Comparison of ENCODE assay signal across 12 cellular contexts in the genomic region with DNA sequence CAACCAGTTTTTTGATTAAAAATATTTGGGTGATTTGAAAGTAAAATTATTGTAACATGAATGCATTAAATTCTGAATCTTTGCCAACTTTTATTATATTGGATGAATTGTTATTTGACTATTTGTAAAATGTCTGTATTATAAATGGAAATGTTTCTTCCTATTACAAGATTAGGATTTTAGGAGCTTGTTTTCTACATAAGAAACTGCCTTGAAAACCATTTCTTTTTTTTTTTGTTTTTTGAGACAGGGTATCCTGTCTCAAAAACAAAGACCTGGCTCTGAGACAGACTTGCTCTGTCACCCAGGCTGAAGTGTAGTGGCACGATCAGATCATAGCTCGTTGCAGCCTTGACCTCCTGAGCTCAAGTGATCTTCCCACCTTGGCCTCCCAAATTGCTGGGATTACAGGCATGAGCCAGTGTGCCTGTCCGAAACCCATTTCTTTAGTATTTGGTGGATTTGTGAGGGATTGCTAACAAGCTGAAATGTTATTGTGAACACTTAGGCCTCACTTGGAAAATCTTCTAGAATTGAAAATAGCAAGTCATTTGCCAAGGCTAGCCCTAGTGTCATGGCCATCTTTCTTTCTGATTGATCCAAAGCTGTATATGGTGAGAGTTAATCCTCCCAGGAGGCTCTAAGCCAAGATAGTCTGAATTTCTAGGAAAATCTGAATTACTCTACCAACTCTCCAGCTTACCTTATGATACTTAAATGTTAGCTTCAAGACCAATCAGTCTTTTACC.
DNase-seq lines count a peak whose midpoint lies in the region; ATAC-seq and TF ChIP-seq lines count a peak whose summit lies in the region.
"Had no signal": no experiment of that assay in that cellular context is flagged by ENCODE, and none has a peak within 500 bp of the region (broad histone marks: within the 10 kb centered on the region; RNA-seq: fewer than 3 reads in every experiment).

No MANE protein-coding gene starts in this region.

- no peak overlapping the region for H3K4me3 Mint-ChIP-seq in MCF 10A (ENCODE audit: unreplicated experiment)
- H3K4me3 Mint-ChIP-seq: activated CD4-positive, alpha-beta T cell treated with anti-CD3 and anti-CD28 coated beads for 36 hours; activated naive CD4-positive, alpha-beta T cell treated with anti-CD3 and anti-CD28 coated beads for 36 hours had no signal

- no peak for DNase-seq in MCF 10A (ENCODE audit: unreplicated experiment)
- no peak for DNase-seq in lung (ENCODE audit: low spot score)
- DNase-seq in AG08396 (ENCODE audit: low spot score): no peak
- no peak for DNase-seq in cerebellar cortex (ENCODE audit: low spot score)
- DNase-seq in D341Med (ENCODE audit: low spot score): no peak
- DNase-seq: effector CD4-positive, alpha-beta T cell; NCI-H2171 treated with DMSO at 0.1 percent for 48 hours had no signal

- WGBS in HUES64: 60% methylated on average over 3 of the region's 3 CpGs
- WGBS in lung, 2 donors: 68 to 76% methylated on average over 3 of the region's 3 CpGs

- CTCF ChIA-PET in MCF 10A (lab: Yijun Ruan, JAX): interaction anchor here (0.6 to 1.4 kb wide), 15 partner anchors 8 to 192 kb away, joined by 3 to 10 read pairs (median 3); partner anchors contain the start of gene FNDC3B

- no peak for TF ChIP-seq CTCF in MCF 10A (IDR thresholded peaks at IDR 0.05; ENCODE audit: unreplicated experiment)
- no peak for TF ChIP-seq CTCF in lung (IDR thresholded peaks at IDR 0.05; ENCODE audit: control extremely low read depth, extremely low read depth)

- H3K9me3 ChIP-seq in HUES64 (ENCODE audit: insufficient read depth, low read depth, low read length): no peaks in the 10 kb centered on the region
- no peaks in the 10 kb centered on the region for H3K9me3 ChIP-seq in lung (ENCODE audit: control insufficient read depth in 2 of 2, insufficient read depth in 1 of 2, low read length in 1 of 2)
- no peaks in the 10 kb centered on the region for H3K9me3 ChIP-seq in stomach smooth muscle (ENCODE audit: control insufficient read depth in 2 of 2, low read length in 2 of 2)

- peak overlapping the region; percentile 27; the same call in 1 of the 2 replicates for H3K9ac ChIP-seq in HUES64 (ENCODE audit: low read depth, low read length)
- peak overlapping the region in 1 of 2 donors; percentile 2 for H3K9ac ChIP-seq in stomach smooth muscle (ENCODE audit: low read length in 2 of 2)

- no TSS peak for BruUV-seq in MCF 10A (replicated peaks; lab: Mats Ljungman, UMichigan)

- H3K27ac ChIP-seq in HUES64 (ENCODE audit: low read depth, low read length) (peak overlapping the region; percentile 70), lung (ENCODE audit: low read depth in 1 of 2, low read length in 1 of 2) (peak overlapping the region; percentile 5 to 55), stomach smooth muscle (ENCODE audit: low read length) (peak overlapping the region; percentile 13)

- no peak for ATAC-seq in lung (ENCODE audit: insufficient read depth, low FRiP score)
- ATAC-seq in HG02938 (IDR thresholded peaks at IDR 0.05; ENCODE audit: unreplicated experiment): no peak

- no peaks in the 10 kb centered on the region for H3K27me3 Mint-ChIP-seq in MCF 10A (ENCODE audit: insufficient read depth, unreplicated experiment)
- H3K27me3 Mint-ChIP-seq: activated CD4-positive, alpha-beta T cell treated with anti-CD3 and anti-CD28 coated beads for 36 hours had no signal

- 0 out of 2 replicates have a peak, but pooled peaks cover 2% of the 10 kb centered on the region for H3K36me3 ChIP-seq in HUES64 (ENCODE audit: insufficient read depth, low read length)
- H3K36me3 ChIP-seq in lung (ENCODE audit: control insufficient read depth in 2 of 2, insufficient read depth in 2 of 2, low read length in 2 of 2): peaks cover 0 to 6% of the 10 kb centered on the region in 2 donors
- no peaks in the 10 kb centered on the region for H3K36me3 ChIP-seq in stomach smooth muscle (ENCODE audit: control insufficient read depth in 2 of 2, insufficient read depth in 2 of 2, low read length in 2 of 2)

- H3K27me3 ChIP-seq in HUES64 (ENCODE audit: insufficient read depth, low read length): no peaks in the 10 kb centered on the region
- no peaks in the 10 kb centered on the region for H3K27me3 ChIP-seq in lung (ENCODE audit: control insufficient read depth, insufficient read depth)
- no peaks in the 10 kb centered on the region for H3K27me3 ChIP-seq in stomach smooth muscle (ENCODE audit: control insufficient read depth in 1 of 2, insufficient read depth in 2 of 2, low read length in 2 of 2)

- H3K4me1 ChIP-seq in HUES64 (ENCODE audit: insufficient read depth, low read length): peaks cover 91% of the 10 kb centered on the region
- peaks cover 21 to 60% of the 10 kb centered on the region in 2 donors for H3K4me1 ChIP-seq in lung (ENCODE audit: control insufficient read depth in 2 of 2, insufficient read depth in 2 of 2, low read length in 2 of 2)
- peaks cover 34% of the 10 kb centered on the region for H3K4me1 ChIP-seq in stomach smooth muscle (ENCODE audit: control insufficient read depth, insufficient read depth, low read length)

- POLR2A ChIA-PET in MCF 10A (lab: Yijun Ruan, JAX): interaction anchor here (0.6 to 13.1 kb wide), 17 partner anchors 9 to 1090 kb away, joined by 3 to 139 read pairs (median 5); partner anchors contain the start of gene PLD1

- H3K4me3 ChIP-seq in HUES64 (ENCODE audit: low read length): no peak overlapping the region
- H3K4me3 ChIP-seq in lung: no peak overlapping the region
- no peak overlapping the region for H3K4me3 ChIP-seq in stomach smooth muscle (ENCODE audit: low read length in 2 of 2)

- peaks cover 36% of the 10 kb centered on the region for H3K36me3 Mint-ChIP-seq in MCF 10A (ENCODE audit: insufficient read depth, unreplicated experiment)

- peaks cover 52% of the 10 kb centered on the region for H3K4me1 Mint-ChIP-seq in MCF 10A (ENCODE audit: insufficient read depth, unreplicated experiment)

- intact Hi-C loops in MCF 10A (cut with micrococcal nuclease): loop anchor here (1.0 to 10.0 kb wide), 4 partner anchors 9 to 195 kb away; no protein-coding TSS in a partner anchor

- peak overlapping the region; percentile 85 for H3K27ac Mint-ChIP-seq in MCF 10A (ENCODE audit: low read depth, unreplicated experiment)
- H3K27ac Mint-ChIP-seq: activated naive CD4-positive, alpha-beta T cell treated with anti-CD3 and anti-CD28 coated beads for 36 hours had no signal

- no peaks in the 10 kb centered on the region for H3K9me3 Mint-ChIP-seq in MCF 10A (ENCODE audit: unreplicated experiment)
- H3K9me3 Mint-ChIP-seq: activated naive CD4-positive, alpha-beta T cell treated with anti-CD3 and anti-CD28 coated beads for 36 hours had no signal

Comparison
In these comparisons a context has a peak if more than half of its experiments do, and no peak if none do; other contexts are left out.
1. H3K27ac ChIP-seq: peak in every context shown above with its lines; median percentile 70 in HUES64; 30 in lung; 13 in stomach smooth muscle.